22 cellular contexts compared by ENCODE assay signal in genomic region chr20:50083034-50083433, GRCh38.
"Had no signal": no experiment of that assay in that cellular context is flagged by ENCODE, and none has a peak within 500 bp of the region (broad histone marks: within the 10 kb centered on the region; RNA-seq: fewer than 3 reads in every experiment).

No MANE protein-coding gene starts in this region.

- H3K36me3 ChIP-seq: pancreas, transverse colon, uterus had no signal

- H3K4me3 ChIP-seq: pancreas, psoas muscle, testis, transverse colon, uterus had no signal

- H3K27ac ChIP-seq: pancreas, psoas muscle, testis, transverse colon, uterus, VCaP had no signal

- FAIRE-seq: pancreas, TTC549 had no signal

- DNase-seq: activated CD4-positive, alpha-beta T cell treated with anti-CD3 and anti-CD28 coated beads for 4 hours; activated CD4-positive, alpha-beta T cell treated with anti-CD3 and anti-CD28 coated beads, Interleukin-2, amount 50 U/mL, for 4 hours; activated naive CD4-positive, alpha-beta T cell treated with Interleukin-2 at 50 U/mL for 16 hours; activated naive CD8-positive, alpha-beta T cell treated with anti-CD3 and anti-CD28 coated beads for 36 hours; activated T-cell treated with anti-CD3 and anti-CD28 coated beads, Interleukin-2, amount 50 U/mL, for 1 hour; amygdala; caudate nucleus; foreskin fibroblast; hippocampal formation; psoas muscle; stimulated activated CD4-positive, alpha-beta T cell treated with anti-CD3 and anti-CD28 coated beads, Interleukin-2, amount 100 ng/mL, for 48 hours; stimulated activated naive CD4-positive, alpha-beta T cell treated with Interleukin-2 at 50 U/mL for 16 hours; SW 1271; T-helper 9 cell; testis; transverse colon had no signal

- H3K4me1 ChIP-seq: testis had no signal

- ATAC-seq: esophagus mucosa, left lobe of liver, pancreas had no signal

- H3K27me3 ChIP-seq: pancreas, testis, transverse colon, uterus had no signal

- H3K9me3 ChIP-seq: pancreas, psoas muscle, testis, transverse colon, uterus had no signal
